ENCODE assay signal across 27 cellular contexts in genomic region chr5:142378737-142379365, GRCh38. TPM values are rescaled to one million over a fixed set of nuclear protein-coding genes. Genes with fewer than 3 reads are reported as not detected.
"Had no signal": no experiment of that assay in that cellular context is flagged by ENCODE, and none has a peak within 500 bp of the region (broad histone marks: within the 10 kb centered on the region; RNA-seq: fewer than 3 reads in every experiment).

No MANE protein-coding gene starts in this region.

- H3K27me3 ChIP-seq: colonic mucosa, esophagus muscularis mucosa, heart right ventricle, left lung, neural progenitor cell, right atrium auricular region, tibial nerve, upper lobe of left lung had no signal

- H3K9me3 ChIP-seq: colonic mucosa, esophagus muscularis mucosa, heart right ventricle, left lung, prostate gland, right atrium auricular region, thoracic aorta, tibial nerve, upper lobe of left lung had no signal

- FAIRE-seq: endothelial cell of umbilical vein, islet of Langerhans, urothelium cell line had no signal

- H3K27ac ChIP-seq: colonic mucosa, esophagus muscularis mucosa, heart right ventricle, left lung, neural progenitor cell, prostate gland, right atrium auricular region, thoracic aorta, tibial nerve, upper lobe of left lung had no signal

- H3K4me1 ChIP-seq: colonic mucosa, heart right ventricle, left lung, prostate gland, right atrium auricular region, tibial nerve had no signal

- H3K36me3 ChIP-seq: colonic mucosa, esophagus muscularis mucosa, heart right ventricle, left lung, neural progenitor cell, prostate gland, right atrium auricular region, thoracic aorta, tibial nerve, upper lobe of left lung had no signal

- H2AFZ ChIP-seq: neural progenitor cell had no signal

- DNase-seq: colonic mucosa; effector memory CD4-positive, alpha-beta T cell; foreskin melanocyte; glutamatergic neuron; heart right ventricle; hippocampal formation; left cardiac atrium; left lung; mesenchymal stem cell; midbrain; naive thymus-derived CD4-positive, alpha-beta T cell; stimulated activated CD4-positive, alpha-beta T cell treated with anti-CD3 and anti-CD28 coated beads, Interleukin-12 subunit alpha, Interleukin-12 subunit beta, amount 100 ng/mL, for 4 hours; stimulated activated CD4-positive, alpha-beta T cell treated with anti-CD3 and anti-CD28 coated beads, Interleukin-1b, Interleukin-23, amount 100 ng/mL, for 48 hours; stimulated activated CD4-positive, alpha-beta T cell treated with anti-CD3 and anti-CD28 coated beads, Interleukin-4, amount 100 ng/mL, for 24 hours; upper lobe of left lung had no signal

- H3K9ac ChIP-seq: neural progenitor cell had no signal

- ATAC-seq: heart right ventricle; left cardiac atrium; left lung; naive thymus-derived CD4-positive, alpha-beta T cell; sciatic nerve; stimulated activated memory B cell treated with anti-CD40 and anti-IgM and Interleukin-4, amounts not matched to agents 10 μg/mL and 1 μg/mL and 100 μg/mL, for 72 hours had no signal

- H3K4me2 ChIP-seq: neural progenitor cell, smooth muscle cell had no signal

- H3K4me3 ChIP-seq: colonic mucosa, esophagus muscularis mucosa, heart right ventricle, left lung, neural progenitor cell, prostate gland, right atrium auricular region, smooth muscle cell, thoracic aorta, tibial nerve, upper lobe of left lung had no signal

RNA-seq across cellular contexts. Expression of gene SPRY4, which starts 54.0 kb away (rescaled TPM):
- polyA plus RNA-seq: naive thymus-derived CD4-positive, alpha-beta T cell had no signal
